Comparison of ENCODE assay signal across 19 cellular contexts in genomic region chr4:118276551-118276950, GRCh38.
DNase-seq lines count a peak whose midpoint lies in the region; ATAC-seq, FAIRE-seq and TF ChIP-seq lines count a peak whose summit lies in the region.
"Had no signal": no experiment of that assay in that cellular context is flagged by ENCODE, and none has a peak within 500 bp of the region (broad histone marks: within the 10 kb centered on the region; RNA-seq: fewer than 3 reads in every experiment).

No MANE protein-coding gene starts in this region.

- H3K9me3 Mint-ChIP-seq in activated CD4-positive, alpha-beta T cell treated with anti-CD3 and anti-CD28 coated beads, Interleukin-2, amount 10 ng/mL, durations not matched to agents 24 days and 14 days, result no peaks in the 10 kb centered on the region

- H3K9me3 ChIP-seq in Peyer's patch, result no peaks in the 10 kb centered on the region
- no peaks in the 10 kb centered on the region for H3K9me3 ChIP-seq in small intestine (ENCODE audit: control insufficient read depth, low read depth)

- H3K4me1 Mint-ChIP-seq in activated CD4-positive, alpha-beta T cell treated with anti-CD3 and anti-CD28 coated beads, Interleukin-2, amount 10 ng/mL, durations not matched to agents 24 days and 14 days, result peaks cover 24% of the 10 kb centered on the region

- FAIRE-seq in D721Med (lab: Jason Lieb, UNC) (peak; percentile 32), small intestine (lab: Jason Lieb, UNC) (no peak), GM12891 (lab: Jason Lieb, UNC) (no peak)
- FAIRE-seq: G401.6, GM12892, GM19239, HTR-8/SVneo, K562 had no signal

- TF ChIP-seq POLR2A in Peyer's patch (IDR thresholded peaks at IDR 0.05), result no peak
- no peak for TF ChIP-seq POLR2A in GM12891 (IDR thresholded peaks at IDR 0.05; ENCODE audit: low read depth, low read length)

- 36 to 45% (median 43%) methylated on average over 2 of the region's 2 CpGs for WGBS in small intestine, 3 donors

- TF ChIP-seq CTCF in D721Med (IDR thresholded peaks at IDR 0.05; ENCODE audit: insufficient read depth, missing control alignments) (no peak), Peyer's patch (IDR thresholded peaks at IDR 0.05) (no peak)

- DNase-seq in D721Med (ENCODE audit: insufficient read length, low spot score) (no peak), Peyer's patch (no peak), left colon (no peak), small intestine (peak; percentile 62), GM12891 (ENCODE audit: insufficient read length, low spot score) (no peak)
- no peak for DNase-seq in activated CD4-positive, alpha-beta T cell treated with anti-CD3 and anti-CD28 coated beads, Interleukin-2, amount 10 ng/mL, durations not matched to agents 24 days and 14 days
- DNase-seq: DMS79, GM23248, NCI-H1092 treated with DMSO at 0.1 percent for 48 hours, NCI-H1694, NCI-H2107, NCI-H345, PC-9 had no signal

- ATAC-seq in left colon (peak; percentile 41), HG02870 (IDR thresholded peaks at IDR 0.05; ENCODE audit: unreplicated experiment) (no peak)
- ATAC-seq: K562 had no signal

- H3K27me3 Mint-ChIP-seq in activated CD4-positive, alpha-beta T cell treated with anti-CD3 and anti-CD28 coated beads, Interleukin-2, amount 10 ng/mL, durations not matched to agents 24 days and 14 days, result no peaks in the 10 kb centered on the region

- H3K36me3 ChIP-seq in Peyer's patch (no peaks in the 10 kb centered on the region), small intestine (ENCODE audit: control insufficient read depth in 2 of 2, insufficient read depth in 2 of 2, low read length in 2 of 2) (no peaks in the 10 kb centered on the region)

- no peak overlapping the region for H3K27ac Mint-ChIP-seq in activated CD4-positive, alpha-beta T cell treated with anti-CD3 and anti-CD28 coated beads, Interleukin-2, amount 10 ng/mL, durations not matched to agents 24 days and 14 days

- H3K27ac ChIP-seq in Peyer's patch, result peak overlapping the region in 3 of 4 donors; percentile 16 to 92 (median 86)
- peak overlapping the region in 1 of 2 donors; percentile 65 for H3K27ac ChIP-seq in small intestine (ENCODE audit: low read depth in 1 of 2, low read length in 1 of 2)
- H3K27ac ChIP-seq: GM23248, PC-9 had no signal

- H3K4me1 ChIP-seq in Peyer's patch, result peaks cover 0 to 17% (median 2%) of the 10 kb centered on the region in 4 donors
- peaks cover 0 to 4% of the 10 kb centered on the region in 2 donors for H3K4me1 ChIP-seq in small intestine (ENCODE audit: control insufficient read depth in 2 of 2, insufficient read depth in 1 of 2, low read depth in 1 of 2, low read length in 1 of 2)

- intact Hi-C loops in left colon (cut with DNase I, micrococcal nuclease), result no loop called here
- intact Hi-C loops in activated CD4-positive, alpha-beta T cell treated with anti-CD3 and anti-CD28 coated beads, Interleukin-2, amount 10 ng/mL, durations not matched to agents 24 days and 14 days (cut with micrococcal nuclease), result loop anchor here (5.0 kb wide), 2 partner anchors 561 to 1026 kb away; partner anchors contain the start of gene SEC24D

- no peaks in the 10 kb centered on the region for H3K27me3 ChIP-seq in Peyer's patch
- no peaks in the 10 kb centered on the region for H3K27me3 ChIP-seq in small intestine (ENCODE audit: control insufficient read depth in 2 of 2, insufficient read depth in 2 of 2, low read length in 2 of 2)

- peaks cover 33% of the 10 kb centered on the region for H3K36me3 Mint-ChIP-seq in activated CD4-positive, alpha-beta T cell treated with anti-CD3 and anti-CD28 coated beads, Interleukin-2, amount 10 ng/mL, durations not matched to agents 24 days and 14 days (ENCODE audit: low read depth)

- H3K4me3 ChIP-seq in Peyer's patch (peak overlapping the region in 2 of 4 donors; percentile 9 to 58), small intestine (ENCODE audit: low read depth in 1 of 2, low read length in 2 of 2) (no peak overlapping the region)
- H3K4me3 ChIP-seq: GM23248, K562, PC-9 had no signal

- H3K4me3 Mint-ChIP-seq in activated CD4-positive, alpha-beta T cell treated with anti-CD3 and anti-CD28 coated beads, Interleukin-2, amount 10 ng/mL, durations not matched to agents 24 days and 14 days, result no peak overlapping the region

TF ChIP-seq in GM12891, 5 proteins besides CTCF, POLR2A, EP300 and RAD21:
- TF ChIP-seq PAX5 (IDR thresholded peaks at IDR 0.05; ENCODE audit: insufficient read depth, low read length, severe bottlenecking), result no peak
- no peak for TF ChIP-seq TAF1 (IDR thresholded peaks at IDR 0.05; ENCODE audit: low read depth, low read length)
- TF ChIP-seq POLR2AphosphoS5 (IDR thresholded peaks at IDR 0.05; ENCODE audit: low read depth, low read length), result no peak
